1 cellular context compared by ENCODE assay signal in the genomic region with DNA sequence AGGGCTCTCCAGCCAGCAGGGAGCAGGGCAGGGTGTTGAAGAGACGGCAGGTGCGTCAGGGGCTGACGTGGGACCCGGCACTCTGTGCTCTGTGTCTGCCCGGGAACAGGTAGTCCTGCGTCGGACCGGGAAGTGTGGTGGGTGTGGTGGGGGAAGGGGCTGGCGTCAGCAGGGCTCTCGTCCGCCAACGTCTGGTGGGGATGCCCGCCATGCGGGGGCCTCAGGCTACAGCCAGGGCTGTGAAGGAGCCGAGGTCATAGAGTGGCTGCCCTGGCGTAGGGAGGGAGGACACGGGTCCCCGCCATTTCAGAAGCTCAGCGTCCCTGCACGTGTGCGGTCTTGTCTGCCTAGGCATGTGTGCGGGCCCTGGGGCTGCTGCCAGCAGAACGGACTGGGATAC.
TF ChIP-seq lines count a peak whose summit lies in the region.

No MANE protein-coding gene starts in this region.

TF ChIP-seq in K562, 482 proteins besides CTCF, POLR2A, EP300 and RAD21:
- TF ChIP-seq POLR2G (IDR thresholded peaks at IDR 0.05; ENCODE audit: low read depth, low read length) (peak; percentile 54), ARNT (IDR thresholded peaks at IDR 0.05) (no peak), KLF16 (IDR thresholded peaks at IDR 0.05) (no peak)
- TF ChIP-seq, protein P1, sequence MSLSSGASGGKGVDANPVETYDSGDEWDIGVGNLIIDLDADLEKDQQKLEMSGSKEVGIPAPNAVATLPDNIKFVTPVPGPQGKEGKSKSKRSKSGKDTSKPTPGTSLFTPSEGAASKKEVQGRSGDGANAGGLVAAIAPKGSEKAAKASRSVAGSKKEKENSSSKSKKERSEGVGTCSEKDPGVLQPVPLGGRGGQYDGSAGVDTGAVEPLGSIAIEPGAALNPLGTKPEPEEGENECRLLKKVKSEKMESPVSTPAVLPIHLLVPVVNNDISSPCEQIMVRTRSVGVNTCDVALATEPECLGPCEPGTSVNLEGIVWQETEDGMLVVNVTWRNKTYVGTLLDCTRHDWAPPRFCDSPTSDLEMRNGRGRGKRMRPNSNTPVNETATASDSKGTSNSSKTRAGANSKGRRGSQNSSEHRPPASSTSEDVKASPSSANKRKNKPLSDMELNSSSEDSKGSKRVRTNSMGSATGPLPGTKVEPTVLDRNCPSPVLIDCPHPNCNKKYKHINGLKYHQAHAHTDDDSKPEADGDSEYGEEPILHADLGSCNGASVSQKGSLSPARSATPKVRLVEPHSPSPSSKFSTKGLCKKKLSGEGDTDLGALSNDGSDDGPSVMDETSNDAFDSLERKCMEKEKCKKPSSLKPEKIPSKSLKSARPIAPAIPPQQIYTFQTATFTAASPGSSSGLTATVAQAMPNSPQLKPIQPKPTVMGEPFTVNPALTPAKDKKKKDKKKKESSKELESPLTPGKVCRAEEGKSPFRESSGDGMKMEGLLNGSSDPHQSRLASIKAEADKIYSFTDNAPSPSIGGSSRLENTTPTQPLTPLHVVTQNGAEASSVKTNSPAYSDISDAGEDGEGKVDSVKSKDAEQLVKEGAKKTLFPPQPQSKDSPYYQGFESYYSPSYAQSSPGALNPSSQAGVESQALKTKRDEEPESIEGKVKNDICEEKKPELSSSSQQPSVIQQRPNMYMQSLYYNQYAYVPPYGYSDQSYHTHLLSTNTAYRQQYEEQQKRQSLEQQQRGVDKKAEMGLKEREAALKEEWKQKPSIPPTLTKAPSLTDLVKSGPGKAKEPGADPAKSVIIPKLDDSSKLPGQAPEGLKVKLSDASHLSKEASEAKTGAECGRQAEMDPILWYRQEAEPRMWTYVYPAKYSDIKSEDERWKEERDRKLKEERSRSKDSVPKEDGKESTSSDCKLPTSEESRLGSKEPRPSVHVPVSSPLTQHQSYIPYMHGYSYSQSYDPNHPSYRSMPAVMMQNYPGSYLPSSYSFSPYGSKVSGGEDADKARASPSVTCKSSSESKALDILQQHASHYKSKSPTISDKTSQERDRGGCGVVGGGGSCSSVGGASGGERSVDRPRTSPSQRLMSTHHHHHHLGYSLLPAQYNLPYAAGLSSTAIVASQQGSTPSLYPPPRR (CRISPR knock-in tag; IDR thresholded peaks at IDR 0.05; ENCODE audit: borderline replicate concordance) = no peak
